8 cellular contexts compared by ENCODE assay signal in the genomic region with DNA sequence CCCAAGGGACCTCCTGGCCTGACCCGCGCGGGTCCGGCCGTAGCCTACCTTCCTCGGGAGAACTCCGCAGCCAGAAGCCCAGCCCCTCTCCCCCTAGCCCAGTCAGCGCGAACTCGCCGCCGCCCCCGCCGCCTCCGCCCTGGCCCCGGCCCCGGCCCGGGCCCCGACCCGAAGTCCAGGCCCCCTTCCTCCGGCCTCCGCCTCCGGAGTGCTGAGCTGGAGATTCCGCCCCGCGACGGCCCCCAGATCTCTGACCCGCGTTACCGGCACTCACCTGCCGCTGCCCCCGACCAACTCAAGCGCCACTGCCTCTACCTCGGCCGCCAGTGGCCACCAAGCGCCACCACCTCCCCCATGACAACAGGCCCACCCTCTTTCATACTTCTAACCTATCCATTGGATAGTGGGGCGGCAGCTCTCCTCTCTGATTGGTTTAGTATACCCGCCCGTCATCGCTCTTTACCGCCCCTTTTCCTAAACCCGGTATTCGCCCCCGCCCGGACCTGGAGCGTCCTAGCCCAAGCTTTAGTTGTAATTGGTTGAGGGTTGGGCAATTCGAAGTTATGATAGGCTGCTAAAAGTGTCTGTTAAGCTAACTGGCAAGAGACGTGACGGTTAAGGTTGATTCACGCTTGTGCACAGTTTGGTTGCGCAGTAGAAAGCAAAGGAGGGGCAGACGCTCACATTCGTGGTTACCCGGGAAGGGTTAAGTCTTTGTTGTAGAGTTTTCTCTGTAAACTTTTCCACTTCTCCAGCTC. TPM values are rescaled to one million over a fixed set of nuclear protein-coding genes. Genes with fewer than 3 reads are reported as not detected.
DNase-seq lines count a peak whose midpoint lies in the region; ATAC-seq and TF ChIP-seq lines count a peak whose summit lies in the region.

A gene (minus strand): TSS at position 328 of the 758 bp plus-strand sequence. CDS start 102,795 bp downstream, outside the sequence.

- ATAC-seq in stimulated activated naive CD8-positive, alpha-beta T cell treated with anti-CD3 and anti-CD28 coated beads, Interleukin-15, amount 100 ng/mL, for 72 hours, result peak; percentile 97

- peak within 1 kb of the TSS; percentile 86 for H3K4me3 ChIP-seq in HAP-1
- peak within 1 kb of the TSS; percentile 73 for H3K4me3 ChIP-seq in MM.1S (ENCODE audit: low read length)

- no peaks in the 10 kb centered on the region for H3F3A ChIP-seq in MM.1S (ENCODE audit: insufficient read depth, low read length)

- peaks cover 57% of the 10 kb centered on the region for H3K4me1 Mint-ChIP-seq in nephron progenitor cell
- peaks cover 51% of the 10 kb centered on the region for H3K4me1 Mint-ChIP-seq in stimulated activated naive CD8-positive, alpha-beta T cell treated with anti-CD3 and anti-CD28 coated beads, Interleukin-15, amount 100 ng/mL, for 72 hours

- H3K9ac ChIP-seq in MM.1S (ENCODE audit: low read length), result peak within 1 kb of the TSS; percentile 59; the same call in 1 of the 2 replicates

- H3K4me2 ChIP-seq in MM.1S (ENCODE audit: low read depth, low read length), result peak within 1 kb of the TSS; percentile 66

- no peaks in the 10 kb centered on the region for H3K9me2 ChIP-seq in MM.1S (replicated peaks; ENCODE audit: insufficient read depth, low read length)

- H3K9me3 ChIP-seq in HAP-1 (no peaks in the 10 kb centered on the region), MM.1S (replicated peaks; ENCODE audit: insufficient read depth, low read length) (no peaks in the 10 kb centered on the region)

- H3K9me3 Mint-ChIP-seq in nephron progenitor cell, result no peaks in the 10 kb centered on the region
- H3K9me3 Mint-ChIP-seq in stimulated activated naive CD8-positive, alpha-beta T cell treated with anti-CD3 and anti-CD28 coated beads, Interleukin-15, amount 100 ng/mL, for 72 hours, result no peaks in the 10 kb centered on the region

- H3K79me2 ChIP-seq in MM.1S (ENCODE audit: low read length), result peaks cover 13% of the 10 kb centered on the region

- peaks cover 54% of the 10 kb centered on the region for H3K4me1 ChIP-seq in HAP-1
- H3K4me1 ChIP-seq in MM.1S (ENCODE audit: low read length), result peaks cover 4% of the 10 kb centered on the region; the same call in 1 of the 2 replicates

- H3K4me3 Mint-ChIP-seq in nephron progenitor cell, result peak within 1 kb of the TSS; percentile 93
- H3K4me3 Mint-ChIP-seq in stimulated activated naive CD8-positive, alpha-beta T cell treated with anti-CD3 and anti-CD28 coated beads, Interleukin-15, amount 100 ng/mL, for 72 hours, result peak within 1 kb of the TSS; percentile 97 to 99

- H3K36me3 Mint-ChIP-seq in nephron progenitor cell (ENCODE audit: low read depth), result no peaks in the 10 kb centered on the region

- no peaks in the 10 kb centered on the region for H3K27me3 Mint-ChIP-seq in nephron progenitor cell (ENCODE audit: low read depth, poor library complexity)
- H3K27me3 Mint-ChIP-seq in stimulated activated naive CD8-positive, alpha-beta T cell treated with anti-CD3 and anti-CD28 coated beads, Interleukin-15, amount 100 ng/mL, for 72 hours, result peaks cover 8% of the 10 kb centered on the region

- peak within 1 kb of the TSS; percentile 99 for H3K27ac Mint-ChIP-seq in nephron progenitor cell
- H3K27ac Mint-ChIP-seq in stimulated activated naive CD8-positive, alpha-beta T cell treated with anti-CD3 and anti-CD28 coated beads, Interleukin-15, amount 100 ng/mL, for 72 hours, result peak within 1 kb of the TSS; percentile 96 to 98

- no peaks in the 10 kb centered on the region for H4K20me1 ChIP-seq in MM.1S (ENCODE audit: insufficient read depth, low read length)

- H3K36me3 ChIP-seq in HAP-1 (replicated peaks) (no peaks in the 10 kb centered on the region), MM.1S (replicated peaks; ENCODE audit: insufficient read depth, low read length) (no peaks in the 10 kb centered on the region)

- TF ChIP-seq CTCF in MM.1S (IDR thresholded peaks at IDR 0.05; ENCODE audit: low read length) (no peak), nephron progenitor cell (IDR thresholded peaks at IDR 0.05) (no peak)

- DNase-seq in G401 (ENCODE audit: low spot score), result peak; percentile 100
- peak; percentile 98 for DNase-seq in HAP-1 (ENCODE audit: low spot score in 2 of 2)
- peak; percentile 98 for DNase-seq in MM.1S
- peak; percentile 96 for DNase-seq in SIG-M5 (lab: John Stamatoyannopoulos, UW)
- DNase-seq in activated gamma-delta T cell (lab: John Stamatoyannopoulos, UW), result peak; percentile 70
- DNase-seq in fibroblast of the conjunctiva (ENCODE audit: low read depth), result peak; percentile 100
- peak; percentile 92 for DNase-seq in nephron progenitor cell
- DNase-seq in stimulated activated naive CD8-positive, alpha-beta T cell treated with anti-CD3 and anti-CD28 coated beads, Interleukin-15, amount 100 ng/mL, for 72 hours, result peak; percentile 96 to 99

- in situ Hi-C loops in G401 (cut with HindIII; ENCODE audit: low sequenced_read_pairs), result no loop called here
- in situ Hi-C loops in HAP-1 (cut with MboI; ENCODE audit: low sequenced_read_pairs), result loop anchor here (25.0 kb wide), 1 partner anchor 946 kb away; no protein-coding TSS in a partner anchor

- H3K27ac ChIP-seq in MM.1S (ENCODE audit: low read length), result no peak within 1 kb of the TSS

- H3K27me3 ChIP-seq in HAP-1 (ENCODE audit: low read depth) (no peaks in the 10 kb centered on the region), MM.1S (replicated peaks; ENCODE audit: insufficient read depth, low read length) (no peaks in the 10 kb centered on the region)

- peak within 1 kb of the TSS; percentile 72 for H2AFZ ChIP-seq in MM.1S (ENCODE audit: low read length)

RNA-seq across cellular contexts. Expression of the gene that starts here (rescaled TPM):
- 16.6 and 49.1 TPM in 2 replicates for total RNA-seq in G401 (2014; rRNA removed; shearing (Covaris generic))
